In genomic region chr6:105021399-105021798, GRCh38 we compare ENCODE assay signal across 18 cellular contexts.
DNase-seq lines count a peak whose midpoint lies in the region; ATAC-seq and TF ChIP-seq lines count a peak whose summit lies in the region.
"Had no signal": no experiment of that assay in that cellular context is flagged by ENCODE, and none has a peak within 500 bp of the region (broad histone marks: within the 10 kb centered on the region; RNA-seq: fewer than 3 reads in every experiment).

No MANE protein-coding gene starts in this region.

- H3K9me3 ChIP-seq in cardiac muscle cell (ENCODE audit: low read depth) = no peaks in the 10 kb centered on the region
- H3K9me3 ChIP-seq: HAP-1 had no signal

- H3K36me3 ChIP-seq in cardiac muscle cell = no peaks in the 10 kb centered on the region
- H3K36me3 ChIP-seq: HAP-1 had no signal

- intact Hi-C loops in cardiac septum (cut with DNase I) = no loop called here
- intact Hi-C loops in Calu3 (cut with micrococcal nuclease; ENCODE audit: unreplicated experiment) = no loop called here

- H3K4me1 ChIP-seq in cardiac muscle cell (ENCODE audit: low read depth) (peaks cover 3% of the 10 kb centered on the region), foreskin keratinocyte (no peaks in the 10 kb centered on the region)

- BruUV-seq in Calu3 (replicated peaks; lab: Mats Ljungman, UMichigan) = no TSS peak

- no peaks in the 10 kb centered on the region for H3K4me1 Mint-ChIP-seq in Calu3 (ENCODE audit: low read depth, unreplicated experiment)
- H3K4me1 Mint-ChIP-seq: B cell had no signal

- CTCF ChIA-PET in Calu3 (lab: Charles Lee) = no interaction called here

- H3K27ac ChIP-seq in cardiac muscle cell (peak overlapping the region; percentile 7), foreskin keratinocyte (no peak overlapping the region)
- H3K27ac ChIP-seq: HL-60 had no signal

- H3K36me3 Mint-ChIP-seq in Calu3 (ENCODE audit: insufficient read depth, unreplicated experiment) = no peaks in the 10 kb centered on the region

- no peak overlapping the region for H3K4me3 ChIP-seq in cardiac muscle cell
- H3K4me3 ChIP-seq: HAP-1 had no signal

- H3K9me3 Mint-ChIP-seq in Calu3 (ENCODE audit: low read depth, unreplicated experiment) = no peaks in the 10 kb centered on the region
- H3K9me3 Mint-ChIP-seq: CD4-positive, alpha-beta T cell; HFFc6 had no signal

- no peaks in the 10 kb centered on the region for H3K27me3 Mint-ChIP-seq in Calu3 (ENCODE audit: unreplicated experiment)

- no peak for TF ChIP-seq CTCF in cardiac muscle cell (IDR thresholded peaks at IDR 0.05; ENCODE audit: low read depth, low read length)
- TF ChIP-seq CTCF in Calu3 (IDR thresholded peaks at IDR 0.05; ENCODE audit: unreplicated experiment) = no peak
- no peak for TF ChIP-seq CTCF in foreskin keratinocyte (conservative IDR thresholded peaks at IDR 0.05)

- H3K27me3 ChIP-seq in cardiac muscle cell (no peaks in the 10 kb centered on the region), foreskin keratinocyte (peaks cover 28% of the 10 kb centered on the region)

- DNase-seq in cardiac muscle cell (ENCODE audit: low read depth in 1 of 2, low spot score in 1 of 2) (no peak), cardiac septum (ENCODE audit: low spot score) (no peak), NCI-H526 treated with DMSO at 0.1 percent for 48 hours (lab: John Stamatoyannopoulos, UW) (peak; percentile 86), myocyte (ENCODE audit: low read depth) (peak; percentile 43), NCI-H1694 treated with DMSO at 0.1 percent for 48 hours (lab: John Stamatoyannopoulos, UW) (no peak), Calu3 (no peak), foreskin keratinocyte (no peak)
- DNase-seq: ACHN; C1 segment of cervical spinal cord; CD4-positive, alpha-beta T cell; DMS153; DMS79 treated with DMSO at 0.1 percent for 48 hours; EL; GOT3; HFFc6 had no signal

- no peak overlapping the region for H3K27ac Mint-ChIP-seq in Calu3 (ENCODE audit: unreplicated experiment)
- H3K27ac Mint-ChIP-seq: B cell; CD4-positive, alpha-beta T cell; HFFc6 had no signal

- no peak overlapping the region for H3K4me3 Mint-ChIP-seq in Calu3 (ENCODE audit: low read depth, unreplicated experiment)
- H3K4me3 Mint-ChIP-seq: B cell; CD4-positive, alpha-beta T cell; HFFc6 had no signal

- no peak for ATAC-seq in foreskin keratinocyte

Comparison
In these comparisons a context has a peak if more than half of its experiments do, and no peak if none do; other contexts are left out.
1. DNase-seq: peak in NCI-H526 treated with DMSO at 0.1 percent for 48 hours (single experiment) and myocyte (single experiment); none in cardiac muscle cell (0 of 2), cardiac septum (single experiment), NCI-H1694 treated with DMSO at 0.1 percent for 48 hours (single experiment), Calu3 (single experiment) and foreskin keratinocyte (0 of 2).